ENCODE assay signal across 1 cellular context in the genomic region with DNA sequence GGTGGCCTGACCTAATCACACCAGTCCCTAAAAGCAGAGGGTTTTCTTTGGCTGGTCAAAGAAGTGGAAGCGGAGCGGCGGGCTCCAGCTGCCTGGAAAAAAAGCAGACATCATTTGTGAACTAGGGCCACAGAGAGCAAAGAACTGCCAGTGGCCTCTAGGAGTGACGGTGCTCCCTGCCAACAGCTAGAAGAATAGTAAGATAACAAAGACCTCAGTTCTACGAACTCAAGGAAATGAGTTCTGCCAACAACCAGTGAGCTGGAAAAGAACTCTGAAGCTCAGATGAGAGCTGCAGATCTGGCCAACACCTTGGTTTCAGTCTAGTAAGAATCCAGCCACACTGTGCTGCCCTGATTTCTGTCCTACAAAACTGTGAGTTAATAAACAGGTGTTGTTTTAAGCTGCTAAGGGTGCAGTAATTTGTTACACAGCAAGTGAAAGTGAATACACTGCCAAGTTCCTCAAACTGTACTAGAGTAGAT.
TF ChIP-seq lines count a peak whose summit lies in the region.

No MANE protein-coding gene starts in this region.

TF ChIP-seq in GM12878, 131 proteins besides CTCF, POLR2A, EP300 and RAD21 (continued from another document):
- no peak for TF ChIP-seq SMARCA5 (IDR thresholded peaks at IDR 0.05)
- TF ChIP-seq, protein P1, sequence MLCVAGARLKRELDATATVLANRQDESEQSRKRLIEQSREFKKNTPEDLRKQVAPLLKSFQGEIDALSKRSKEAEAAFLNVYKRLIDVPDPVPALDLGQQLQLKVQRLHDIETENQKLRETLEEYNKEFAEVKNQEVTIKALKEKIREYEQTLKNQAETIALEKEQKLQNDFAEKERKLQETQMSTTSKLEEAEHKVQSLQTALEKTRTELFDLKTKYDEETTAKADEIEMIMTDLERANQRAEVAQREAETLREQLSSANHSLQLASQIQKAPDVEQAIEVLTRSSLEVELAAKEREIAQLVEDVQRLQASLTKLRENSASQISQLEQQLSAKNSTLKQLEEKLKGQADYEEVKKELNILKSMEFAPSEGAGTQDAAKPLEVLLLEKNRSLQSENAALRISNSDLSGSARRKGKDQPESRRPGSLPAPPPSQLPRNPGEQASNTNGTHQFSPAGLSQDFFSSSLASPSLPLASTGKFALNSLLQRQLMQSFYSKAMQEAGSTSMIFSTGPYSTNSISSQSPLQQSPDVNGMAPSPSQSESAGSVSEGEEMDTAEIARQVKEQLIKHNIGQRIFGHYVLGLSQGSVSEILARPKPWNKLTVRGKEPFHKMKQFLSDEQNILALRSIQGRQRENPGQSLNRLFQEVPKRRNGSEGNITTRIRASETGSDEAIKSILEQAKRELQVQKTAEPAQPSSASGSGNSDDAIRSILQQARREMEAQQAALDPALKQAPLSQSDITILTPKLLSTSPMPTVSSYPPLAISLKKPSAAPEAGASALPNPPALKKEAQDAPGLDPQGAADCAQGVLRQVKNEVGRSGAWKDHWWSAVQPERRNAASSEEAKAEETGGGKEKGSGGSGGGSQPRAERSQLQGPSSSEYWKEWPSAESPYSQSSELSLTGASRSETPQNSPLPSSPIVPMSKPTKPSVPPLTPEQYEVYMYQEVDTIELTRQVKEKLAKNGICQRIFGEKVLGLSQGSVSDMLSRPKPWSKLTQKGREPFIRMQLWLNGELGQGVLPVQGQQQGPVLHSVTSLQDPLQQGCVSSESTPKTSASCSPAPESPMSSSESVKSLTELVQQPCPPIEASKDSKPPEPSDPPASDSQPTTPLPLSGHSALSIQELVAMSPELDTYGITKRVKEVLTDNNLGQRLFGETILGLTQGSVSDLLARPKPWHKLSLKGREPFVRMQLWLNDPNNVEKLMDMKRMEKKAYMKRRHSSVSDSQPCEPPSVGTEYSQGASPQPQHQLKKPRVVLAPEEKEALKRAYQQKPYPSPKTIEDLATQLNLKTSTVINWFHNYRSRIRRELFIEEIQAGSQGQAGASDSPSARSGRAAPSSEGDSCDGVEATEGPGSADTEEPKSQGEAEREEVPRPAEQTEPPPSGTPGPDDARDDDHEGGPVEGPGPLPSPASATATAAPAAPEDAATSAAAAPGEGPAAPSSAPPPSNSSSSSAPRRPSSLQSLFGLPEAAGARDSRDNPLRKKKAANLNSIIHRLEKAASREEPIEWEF (IDR thresholded peaks at IDR 0.05; ENCODE audit: insufficient replicate concordance, low read depth, low read length): no peak
- TF ChIP-seq ESRRA (IDR thresholded peaks at IDR 0.05; ENCODE audit: low read length): no peak
- 0 out of 2 replicates have a peak, but pooled peaks have one; percentile 56 for TF ChIP-seq TCF12 (IDR thresholded peaks at IDR 0.05; ENCODE audit: low read depth, low read length)
- TF ChIP-seq RCOR1 (conservative IDR thresholded peaks at IDR 0.05; ENCODE audit: low read depth, low read length): no peak
- TF ChIP-seq NFXL1 (IDR thresholded peaks at IDR 0.05; ENCODE audit: borderline replicate concordance): no peak
- TF ChIP-seq FOXM1 (IDR thresholded peaks at IDR 0.05; ENCODE audit: low read depth, low read length): no peak
- TF ChIP-seq STAT1 (conservative IDR thresholded peaks at IDR 0.05): no peak
- TF ChIP-seq, protein P2, sequence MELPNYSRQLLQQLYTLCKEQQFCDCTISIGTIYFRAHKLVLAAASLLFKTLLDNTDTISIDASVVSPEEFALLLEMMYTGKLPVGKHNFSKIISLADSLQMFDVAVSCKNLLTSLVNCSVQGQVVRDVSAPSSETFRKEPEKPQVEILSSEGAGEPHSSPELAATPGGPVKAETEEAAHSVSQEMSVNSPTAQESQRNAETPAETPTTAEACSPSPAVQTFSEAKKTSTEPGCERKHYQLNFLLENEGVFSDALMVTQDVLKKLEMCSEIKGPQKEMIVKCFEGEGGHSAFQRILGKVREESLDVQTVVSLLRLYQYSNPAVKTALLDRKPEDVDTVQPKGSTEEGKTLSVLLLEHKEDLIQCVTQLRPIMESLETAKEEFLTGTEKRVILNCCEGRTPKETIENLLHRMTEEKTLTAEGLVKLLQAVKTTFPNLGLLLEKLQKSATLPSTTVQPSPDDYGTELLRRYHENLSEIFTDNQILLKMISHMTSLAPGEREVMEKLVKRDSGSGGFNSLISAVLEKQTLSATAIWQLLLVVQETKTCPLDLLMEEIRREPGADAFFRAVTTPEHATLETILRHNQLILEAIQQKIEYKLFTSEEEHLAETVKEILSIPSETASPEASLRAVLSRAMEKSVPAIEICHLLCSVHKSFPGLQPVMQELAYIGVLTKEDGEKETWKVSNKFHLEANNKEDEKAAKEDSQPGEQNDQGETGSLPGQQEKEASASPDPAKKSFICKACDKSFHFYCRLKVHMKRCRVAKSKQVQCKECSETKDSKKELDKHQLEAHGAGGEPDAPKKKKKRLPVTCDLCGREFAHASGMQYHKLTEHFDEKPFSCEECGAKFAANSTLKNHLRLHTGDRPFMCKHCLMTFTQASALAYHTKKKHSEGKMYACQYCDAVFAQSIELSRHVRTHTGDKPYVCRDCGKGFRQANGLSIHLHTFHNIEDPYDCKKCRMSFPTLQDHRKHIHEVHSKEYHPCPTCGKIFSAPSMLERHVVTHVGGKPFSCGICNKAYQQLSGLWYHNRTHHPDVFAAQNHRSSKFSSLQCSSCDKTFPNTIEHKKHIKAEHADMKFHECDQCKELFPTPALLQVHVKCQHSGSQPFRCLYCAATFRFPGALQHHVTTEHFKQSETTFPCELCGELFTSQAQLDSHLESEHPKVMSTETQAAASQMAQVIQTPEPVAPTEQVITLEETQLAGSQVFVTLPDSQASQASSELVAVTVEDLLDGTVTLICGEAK (IDR thresholded peaks at IDR 0.05; ENCODE audit: borderline replicate concordance): peak; percentile 22; the same call in 1 of the 2 replicates
- TF ChIP-seq SRF (IDR thresholded peaks at IDR 0.05; ENCODE audit: low read depth in 2 of 2, low read length in 2 of 2): no peak
- TF ChIP-seq LARP7 (IDR thresholded peaks at IDR 0.05): no peak
- TF ChIP-seq, protein P3, sequence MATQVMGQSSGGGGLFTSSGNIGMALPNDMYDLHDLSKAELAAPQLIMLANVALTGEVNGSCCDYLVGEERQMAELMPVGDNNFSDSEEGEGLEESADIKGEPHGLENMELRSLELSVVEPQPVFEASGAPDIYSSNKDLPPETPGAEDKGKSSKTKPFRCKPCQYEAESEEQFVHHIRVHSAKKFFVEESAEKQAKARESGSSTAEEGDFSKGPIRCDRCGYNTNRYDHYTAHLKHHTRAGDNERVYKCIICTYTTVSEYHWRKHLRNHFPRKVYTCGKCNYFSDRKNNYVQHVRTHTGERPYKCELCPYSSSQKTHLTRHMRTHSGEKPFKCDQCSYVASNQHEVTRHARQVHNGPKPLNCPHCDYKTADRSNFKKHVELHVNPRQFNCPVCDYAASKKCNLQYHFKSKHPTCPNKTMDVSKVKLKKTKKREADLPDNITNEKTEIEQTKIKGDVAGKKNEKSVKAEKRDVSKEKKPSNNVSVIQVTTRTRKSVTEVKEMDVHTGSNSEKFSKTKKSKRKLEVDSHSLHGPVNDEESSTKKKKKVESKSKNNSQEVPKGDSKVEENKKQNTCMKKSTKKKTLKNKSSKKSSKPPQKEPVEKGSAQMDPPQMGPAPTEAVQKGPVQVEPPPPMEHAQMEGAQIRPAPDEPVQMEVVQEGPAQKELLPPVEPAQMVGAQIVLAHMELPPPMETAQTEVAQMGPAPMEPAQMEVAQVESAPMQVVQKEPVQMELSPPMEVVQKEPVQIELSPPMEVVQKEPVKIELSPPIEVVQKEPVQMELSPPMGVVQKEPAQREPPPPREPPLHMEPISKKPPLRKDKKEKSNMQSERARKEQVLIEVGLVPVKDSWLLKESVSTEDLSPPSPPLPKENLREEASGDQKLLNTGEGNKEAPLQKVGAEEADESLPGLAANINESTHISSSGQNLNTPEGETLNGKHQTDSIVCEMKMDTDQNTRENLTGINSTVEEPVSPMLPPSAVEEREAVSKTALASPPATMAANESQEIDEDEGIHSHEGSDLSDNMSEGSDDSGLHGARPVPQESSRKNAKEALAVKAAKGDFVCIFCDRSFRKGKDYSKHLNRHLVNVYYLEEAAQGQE (IDR thresholded peaks at IDR 0.05; ENCODE audit: low read depth, low read length): no peak
- TF ChIP-seq SPI1 (IDR thresholded peaks at IDR 0.05; ENCODE audit: borderline replicate concordance, insufficient read depth, low read depth, low read length): peak; percentile 14; the same call in 1 of the 2 replicates
